10 cellular contexts compared by ENCODE assay signal in the genomic region with DNA sequence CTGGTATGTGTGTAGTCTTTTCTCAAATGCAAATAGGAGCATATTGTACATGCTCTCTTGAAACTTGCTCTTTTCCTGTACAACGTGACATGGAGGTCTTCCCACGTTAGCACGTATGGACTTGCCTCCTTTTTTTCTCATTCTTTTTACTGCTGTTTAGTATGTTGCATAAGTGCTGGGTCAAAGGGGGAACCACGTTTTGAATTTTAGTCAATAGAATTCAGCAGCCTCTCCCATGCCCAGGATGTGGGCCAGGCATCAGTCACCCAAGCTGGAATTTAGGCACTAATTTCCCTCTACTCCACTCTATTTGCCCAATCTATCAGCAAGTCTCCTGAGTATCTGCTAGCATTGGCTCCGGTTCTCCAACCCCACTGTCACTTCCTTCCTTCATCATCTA.
"Had no signal": no experiment of that assay in that cellular context is flagged by ENCODE, and none has a peak within 500 bp of the region (broad histone marks: within the 10 kb centered on the region; RNA-seq: fewer than 3 reads in every experiment).

No MANE protein-coding gene starts in this region.

- DNase-seq: activated CD4-positive, alpha-beta T cell treated with anti-CD3 and anti-CD28 coated beads, Interleukin-2, amount 50 U/mL, for 1 hour; activated gamma-delta T cell; effector memory CD8-positive, alpha-beta T cell; head of caudate nucleus; left lung; right cardiac atrium; uterus had no signal

- H3K27me3 ChIP-seq: left lung, tibial nerve, uterus had no signal

- H3K36me3 ChIP-seq: left lung, tibial nerve, uterus had no signal

- ATAC-seq: effector memory CD8-positive, alpha-beta T cell; left lung; right cardiac atrium had no signal

- H3K9me3 ChIP-seq: left lung, tibial nerve, uterus had no signal

- H3K4me1 ChIP-seq: uterus had no signal

- H3K27ac ChIP-seq: left lung, tibial nerve, uterus had no signal

- FAIRE-seq: astrocyte, frontal cortex had no signal

- H3K4me3 ChIP-seq: left lung, tibial nerve, uterus had no signal
